Comparison of ENCODE assay signal across 1 cellular context in genomic region chr16:19093631-19094541, GRCh38.
TF ChIP-seq lines count a peak whose summit lies in the region.

No MANE protein-coding gene starts in this region.

TF ChIP-seq in HepG2, 621 proteins besides CTCF, POLR2A, EP300 and RAD21 (continued from another document and continues in another):
- TF ChIP-seq IRF9 (CRISPR knock-in tag; IDR thresholded peaks at IDR 0.05; ENCODE audit: borderline replicate concordance): no peak
- no peak for TF ChIP-seq SYNCRIP (IDR thresholded peaks at IDR 0.05; ENCODE audit: insufficient read depth, low read depth, low read length)
- no peak for TF ChIP-seq ZFP36 (IDR thresholded peaks at IDR 0.05; ENCODE audit: borderline replicate concordance, low read depth, low read length, partially characterized antibody)
- TF ChIP-seq PAX8 (CRISPR knock-in tag; IDR thresholded peaks at IDR 0.05; ENCODE audit: borderline replicate concordance): no peak
- peak; percentile 32; the same call in 1 of the 2 replicates for TF ChIP-seq TARDBP (CRISPR knock-in tag; IDR thresholded peaks at IDR 0.05)
- TF ChIP-seq NR2F1 (CRISPR knock-in tag; IDR thresholded peaks at IDR 0.05): no peak
- TF ChIP-seq TBL1XR1 (IDR thresholded peaks at IDR 0.05; ENCODE audit: borderline replicate concordance, low read length, partially characterized antibody): no peak
- TF ChIP-seq HNRNPH1 (optimal IDR thresholded peaks at IDR 0.05; ENCODE audit: low read depth, low read length): no peak
- no peak for TF ChIP-seq SOX13 (IDR thresholded peaks at IDR 0.05)
- peak in 1 of 2 experiments; percentile 67; a peak in 2 of 4 replicates for TF ChIP-seq SOX13 (CRISPR knock-in tag; conservative IDR thresholded peaks at IDR 0.05 in 1 of 2, IDR thresholded peaks at IDR 0.05 in 1 of 2)
- TF ChIP-seq SNAPC2 (CRISPR knock-in tag; IDR thresholded peaks at IDR 0.05): no peak
- peak; percentile 44; the same call in 1 of the 2 replicates for TF ChIP-seq SMAD1 (CRISPR knock-in tag; IDR thresholded peaks at IDR 0.05; ENCODE audit: borderline replicate concordance, low read depth)
- no peak for TF ChIP-seq LCORL (IDR thresholded peaks at IDR 0.05)
- peak; percentile 93 for TF ChIP-seq LCORL (CRISPR knock-in tag; IDR thresholded peaks at IDR 0.05)
- TF ChIP-seq EED (CRISPR knock-in tag; IDR thresholded peaks at IDR 0.05): no peak
- no peak for TF ChIP-seq ZNF557 (CRISPR knock-in tag; IDR thresholded peaks at IDR 0.05)
- no peak for TF ChIP-seq ZNF616 (CRISPR knock-in tag; IDR thresholded peaks at IDR 0.05; ENCODE audit: low read depth)
- no peak for TF ChIP-seq NCOR1 (IDR thresholded peaks at IDR 0.05; ENCODE audit: borderline replicate concordance, low read length)
- TF ChIP-seq ZGPAT (CRISPR knock-in tag; IDR thresholded peaks at IDR 0.05): no peak
- peak; percentile 62 for TF ChIP-seq GFI1 (CRISPR knock-in tag; IDR thresholded peaks at IDR 0.05; ENCODE audit: borderline replicate concordance)
- TF ChIP-seq RXRA (CRISPR knock-in tag; IDR thresholded peaks at IDR 0.05): no peak
- no peak for TF ChIP-seq ZNF614 (CRISPR knock-in tag; IDR thresholded peaks at IDR 0.05; ENCODE audit: borderline replicate concordance)
- TF ChIP-seq ZNF598 (CRISPR knock-in tag; IDR thresholded peaks at IDR 0.05; ENCODE audit: borderline replicate concordance): 0 out of 2 replicates have a peak, but pooled peaks have one; percentile 17
- TF ChIP-seq JUND (CRISPR knock-in tag; IDR thresholded peaks at IDR 0.05): no peak
- no peak for TF ChIP-seq NFIC (IDR thresholded peaks at IDR 0.05; ENCODE audit: low read length)
- TF ChIP-seq KDM4B (CRISPR knock-in tag; IDR thresholded peaks at IDR 0.05): no peak
- TF ChIP-seq EZH2 (conservative IDR thresholded peaks at IDR 0.05; ENCODE audit: low read depth, low read length): no peak
- no peak for TF ChIP-seq MLXIP (CRISPR knock-in tag; IDR thresholded peaks at IDR 0.05; ENCODE audit: borderline replicate concordance)
- no peak for TF ChIP-seq MLX (CRISPR knock-in tag; IDR thresholded peaks at IDR 0.05)
- TF ChIP-seq ZBTB46 (CRISPR knock-in tag; IDR thresholded peaks at IDR 0.05; ENCODE audit: borderline replicate concordance): no peak
- no peak for TF ChIP-seq PATZ1 (CRISPR knock-in tag; IDR thresholded peaks at IDR 0.05)
- no peak for TF ChIP-seq ZNF101 (CRISPR knock-in tag; IDR thresholded peaks at IDR 0.05; ENCODE audit: borderline replicate concordance, low read depth)
- TF ChIP-seq CBX5 (CRISPR knock-in tag; IDR thresholded peaks at IDR 0.05; ENCODE audit: borderline replicate concordance): no peak
- TF ChIP-seq ZHX1 (CRISPR knock-in tag; IDR thresholded peaks at IDR 0.05; ENCODE audit: low read depth): 0 out of 2 replicates have a peak, but pooled peaks have one; percentile 27
- TF ChIP-seq HNRNPLL (IDR thresholded peaks at IDR 0.05; ENCODE audit: low read depth, low read length, poor library complexity, severe bottlenecking): no peak
- no peak for TF ChIP-seq ZUFSP (CRISPR knock-in tag; IDR thresholded peaks at IDR 0.05; ENCODE audit: borderline replicate concordance)
- TF ChIP-seq HOXA9 (CRISPR knock-in tag; IDR thresholded peaks at IDR 0.05; ENCODE audit: borderline replicate concordance): no peak
- no peak for TF ChIP-seq CC2D1A (CRISPR knock-in tag; IDR thresholded peaks at IDR 0.05)
- TF ChIP-seq HINFP (CRISPR knock-in tag; IDR thresholded peaks at IDR 0.05; ENCODE audit: low read depth): no peak
- no peak; the same call in 1 of the 2 replicates for TF ChIP-seq ZNF83 (CRISPR knock-in tag; IDR thresholded peaks at IDR 0.05; ENCODE audit: borderline replicate concordance)
- TF ChIP-seq ZKSCAN5 (CRISPR knock-in tag; IDR thresholded peaks at IDR 0.05): no peak
- TF ChIP-seq FOXM1 (CRISPR knock-in tag; IDR thresholded peaks at IDR 0.05): no peak
- no peak for TF ChIP-seq POGZ (CRISPR knock-in tag; IDR thresholded peaks at IDR 0.05)
- TF ChIP-seq ZNF781 (CRISPR knock-in tag; IDR thresholded peaks at IDR 0.05; ENCODE audit: borderline replicate concordance, not compliant biosample characterization): peak; percentile 19
- no peak for TF ChIP-seq TOPORS (CRISPR knock-in tag; IDR thresholded peaks at IDR 0.05)
- no peak for TF ChIP-seq POGK (CRISPR knock-in tag; conservative IDR thresholded peaks at IDR 0.05)
- TF ChIP-seq NFE2L1 (CRISPR knock-in tag; IDR thresholded peaks at IDR 0.05; ENCODE audit: borderline replicate concordance): no peak
- TF ChIP-seq ZSCAN22 (CRISPR knock-in tag; IDR thresholded peaks at IDR 0.05): no peak
- TF ChIP-seq ATRX (CRISPR knock-in tag; IDR thresholded peaks at IDR 0.05; ENCODE audit: borderline replicate concordance): no peak
- no peak for TF ChIP-seq U2AF1 (optimal IDR thresholded peaks at IDR 0.05; ENCODE audit: low read depth, low read length)
- TF ChIP-seq IRF2 (CRISPR knock-in tag; IDR thresholded peaks at IDR 0.05): no peak
